Comparison of ENCODE assay signal across 1 cellular context in the genomic region with DNA sequence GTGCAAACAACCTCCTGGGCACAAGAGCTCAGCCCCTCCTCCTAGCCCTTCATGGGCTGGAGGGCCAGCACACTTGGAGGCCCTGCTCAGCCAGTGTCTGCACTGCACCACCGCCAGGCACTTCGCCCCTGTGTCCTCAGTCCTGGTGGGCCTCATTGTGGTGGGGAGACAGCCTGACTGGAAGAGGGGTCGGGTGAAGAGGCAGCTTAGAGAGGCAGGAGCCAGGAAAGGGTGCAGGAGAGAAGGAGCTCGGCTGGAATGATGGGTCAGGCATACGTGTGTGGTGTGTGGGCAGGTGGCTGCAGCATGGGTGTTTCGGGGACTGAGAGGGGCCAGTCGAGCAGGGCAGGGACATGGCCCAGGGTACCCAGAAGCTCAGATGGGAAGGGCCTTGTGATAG.
TF ChIP-seq lines count a peak whose summit lies in the region.

No MANE protein-coding gene starts in this region.

TF ChIP-seq in SK-N-SH treated with all-trans-retinoic acid at 6 μM for 48 hours, 23 proteins besides CTCF, POLR2A, EP300 and RAD21 (continued from another document):
- TF ChIP-seq, protein P1, sequence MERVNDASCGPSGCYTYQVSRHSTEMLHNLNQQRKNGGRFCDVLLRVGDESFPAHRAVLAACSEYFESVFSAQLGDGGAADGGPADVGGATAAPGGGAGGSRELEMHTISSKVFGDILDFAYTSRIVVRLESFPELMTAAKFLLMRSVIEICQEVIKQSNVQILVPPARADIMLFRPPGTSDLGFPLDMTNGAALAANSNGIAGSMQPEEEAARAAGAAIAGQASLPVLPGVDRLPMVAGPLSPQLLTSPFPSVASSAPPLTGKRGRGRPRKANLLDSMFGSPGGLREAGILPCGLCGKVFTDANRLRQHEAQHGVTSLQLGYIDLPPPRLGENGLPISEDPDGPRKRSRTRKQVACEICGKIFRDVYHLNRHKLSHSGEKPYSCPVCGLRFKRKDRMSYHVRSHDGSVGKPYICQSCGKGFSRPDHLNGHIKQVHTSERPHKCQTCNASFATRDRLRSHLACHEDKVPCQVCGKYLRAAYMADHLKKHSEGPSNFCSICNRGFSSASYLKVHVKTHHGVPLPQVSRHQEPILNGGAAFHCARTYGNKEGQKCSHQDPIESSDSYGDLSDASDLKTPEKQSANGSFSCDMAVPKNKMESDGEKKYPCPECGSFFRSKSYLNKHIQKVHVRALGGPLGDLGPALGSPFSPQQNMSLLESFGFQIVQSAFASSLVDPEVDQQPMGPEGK (CRISPR knock-in tag; IDR thresholded peaks at IDR 0.05; ENCODE audit: borderline replicate concordance), result no peak
- TF ChIP-seq ZFP30 (CRISPR knock-in tag; IDR thresholded peaks at IDR 0.05), result no peak
- TF ChIP-seq ZNF8 (CRISPR knock-in tag; IDR thresholded peaks at IDR 0.05), result no peak
- no peak for TF ChIP-seq ISL1 (CRISPR knock-in tag; IDR thresholded peaks at IDR 0.05)
- no peak for TF ChIP-seq ESRRG (CRISPR knock-in tag; IDR thresholded peaks at IDR 0.05)
